ENCODE assay signal across 8 cellular contexts in genomic region chr16:15948532-15949209, GRCh38. TPM values are rescaled to one million over a fixed set of nuclear protein-coding genes. Genes with fewer than 3 reads are reported as not detected.
DNase-seq lines count a peak whose midpoint lies in the region; ATAC-seq, FAIRE-seq and TF ChIP-seq lines count a peak whose summit lies in the region.

No MANE protein-coding gene starts in this region.

- H3K4me1 ChIP-seq in DND-41 (ENCODE audit: insufficient read depth, low read length) (peaks cover 43% of the 10 kb centered on the region), GM23338 (ENCODE audit: insufficient read depth) (peaks cover 19% of the 10 kb centered on the region; the same call in 1 of the 2 replicates), right cardiac atrium (ENCODE audit: control insufficient read depth, insufficient read depth, low read length) (peaks cover 7% of the 10 kb centered on the region), smooth muscle cell (ENCODE audit: low read depth) (peaks cover 11% of the 10 kb centered on the region)

- H3K9ac ChIP-seq in DND-41 (ENCODE audit: low read depth, low read length), result peak overlapping the region; percentile 98
- peak overlapping the region; percentile 63 for H3K9ac ChIP-seq in SU-DHL-6 (ENCODE audit: low read length)
- peak overlapping the region; percentile 58 for H3K9ac ChIP-seq in smooth muscle cell (ENCODE audit: low read depth)

- peak overlapping the region; percentile 85; the same call in 1 of the 2 replicates for H3K27ac Mint-ChIP-seq in GM23338

- H2AFZ ChIP-seq in DND-41 (ENCODE audit: low read depth, low read length) (peak overlapping the region; percentile 99), GM23338 (peak overlapping the region; percentile 86), SU-DHL-6 (ENCODE audit: low read depth, low read length, severe bottlenecking) (peak overlapping the region; percentile 92), smooth muscle cell (ENCODE audit: low read depth) (peak overlapping the region; percentile 99)

- H3K36me3 ChIP-seq in DND-41 (ENCODE audit: insufficient read depth, low read length) (0 out of 2 replicates have a peak, but pooled peaks cover 3% of the 10 kb centered on the region), GM23338 (ENCODE audit: insufficient read depth) (no peaks in the 10 kb centered on the region), SU-DHL-6 (ENCODE audit: low read length) (no peaks in the 10 kb centered on the region), smooth muscle cell (ENCODE audit: low read depth) (no peaks in the 10 kb centered on the region)

- 0 out of 2 replicates have a peak, but pooled peaks cover 3% of the 10 kb centered on the region for H3F3A ChIP-seq in GM23338 (replicated peaks; ENCODE audit: low read depth)
- H3F3A ChIP-seq in SU-DHL-6 (ENCODE audit: insufficient read depth), result no peaks in the 10 kb centered on the region; the same call in 1 of the 2 replicates
- H3F3A ChIP-seq in smooth muscle cell (ENCODE audit: low read depth), result no peaks in the 10 kb centered on the region

- H3K9me2 ChIP-seq in GM23338 (ENCODE audit: insufficient read depth), result no peaks in the 10 kb centered on the region
- no peaks in the 10 kb centered on the region for H3K9me2 ChIP-seq in SU-DHL-6 (replicated peaks; ENCODE audit: insufficient read depth, low read length)

- 70% methylated on average over 18 of the region's 18 CpGs for WGBS in right cardiac atrium
- 85% methylated on average over 18 of the region's 18 CpGs for WGBS in smooth muscle cell (ENCODE audit: low lambda C conversion rate)

- H3K4me2 ChIP-seq in DND-41 (ENCODE audit: insufficient read depth, low read length) (peak overlapping the region; percentile 84), GM23338 (peak overlapping the region; percentile 74), SU-DHL-6 (ENCODE audit: low read depth, low read length, poor library complexity, severe bottlenecking) (peak overlapping the region; percentile 74), smooth muscle cell (peak overlapping the region; percentile 99)

- H3K9me3 Mint-ChIP-seq in GM23338, result no peaks in the 10 kb centered on the region

- H3K4me1 Mint-ChIP-seq in GM23338, result peaks cover 20% of the 10 kb centered on the region

- peaks cover 9% of the 10 kb centered on the region for H3K27me3 Mint-ChIP-seq in GM23338 (ENCODE audit: insufficient read depth, low read depth, poor library complexity)

- H3K27ac ChIP-seq in DND-41 (ENCODE audit: low read length), result peak overlapping the region; percentile 69
- no peak overlapping the region for H3K27ac ChIP-seq in GM23338 (ENCODE audit: low read depth)
- H3K27ac ChIP-seq in SU-DHL-6 (ENCODE audit: low read depth, low read length), result peak overlapping the region; percentile 41
- peak overlapping the region; percentile 76 for H3K27ac ChIP-seq in right cardiac atrium (ENCODE audit: low read length)
- H3K27ac ChIP-seq in smooth muscle cell (ENCODE audit: low read depth), result no peak overlapping the region

- peaks cover 6% of the 10 kb centered on the region; the same call in 1 of the 3 replicates for H3K36me3 Mint-ChIP-seq in GM23338 (ENCODE audit: low read depth)

- H3K4me3 ChIP-seq in DND-41 (ENCODE audit: low read depth in 1 of 2, low read length in 2 of 2) (peak overlapping the region; percentile 71 to 83), GM23338 (peak overlapping the region; percentile 55), SU-DHL-6 (ENCODE audit: insufficient read depth, low read length, poor library complexity, severe bottlenecking) (peak overlapping the region; percentile 70), right cardiac atrium (ENCODE audit: low read length) (peak overlapping the region; percentile 99), smooth muscle cell (peak overlapping the region; percentile 74)

- TF ChIP-seq CTCF in DND-41 (IDR thresholded peaks at IDR 0.05; ENCODE audit: borderline replicate concordance, extremely low read depth, low read length, poor library complexity, severe bottlenecking), result no peak
- no peak for TF ChIP-seq CTCF in GM23338 (conservative IDR thresholded peaks at IDR 0.05; ENCODE audit: low read depth in 2 of 2)
- no peak for TF ChIP-seq CTCF in SU-DHL-6 (IDR thresholded peaks at IDR 0.05; ENCODE audit: insufficient read depth, low read length, poor library complexity, severe bottlenecking)
- no peak for TF ChIP-seq CTCF in smooth muscle cell (IDR thresholded peaks at IDR 0.05; ENCODE audit: borderline replicate concordance, insufficient read depth, poor library complexity, severe bottlenecking)

- peaks cover 42% of the 10 kb centered on the region for H3K79me2 ChIP-seq in DND-41 (ENCODE audit: insufficient read depth, low read length)
- H3K79me2 ChIP-seq in GM23338 (replicated peaks; ENCODE audit: insufficient read depth), result peaks cover 39% of the 10 kb centered on the region
- H3K79me2 ChIP-seq in SU-DHL-6 (ENCODE audit: insufficient read depth, low read length), result peaks cover 40% of the 10 kb centered on the region
- H3K79me2 ChIP-seq in smooth muscle cell (ENCODE audit: low read depth), result peaks cover 27% of the 10 kb centered on the region

- H3K4me3 Mint-ChIP-seq in GM23338, result peak overlapping the region; percentile 82

- no peak for DNase-seq in DND-41
- no peak for DNase-seq in GM23338 (ENCODE audit: low spot score)
- DNase-seq in right cardiac atrium, result no peak
- no peak for DNase-seq in smooth muscle cell (lab: John Stamatoyannopoulos, UW; ENCODE audit: unreplicated experiment)
- no peak for DNase-seq in cerebellum (ENCODE audit: low spot score)
- no peak for DNase-seq in HTR-8/SVneo (ENCODE audit: insufficient read length, low spot score)

- H3K9me3 ChIP-seq in DND-41 (ENCODE audit: insufficient read depth, low read length, severe bottlenecking) (no peaks in the 10 kb centered on the region), SU-DHL-6 (ENCODE audit: insufficient read depth, low read length) (no peaks in the 10 kb centered on the region), right cardiac atrium (ENCODE audit: control insufficient read depth, low read length) (no peaks in the 10 kb centered on the region), smooth muscle cell (replicated peaks; ENCODE audit: low read depth) (no peaks in the 10 kb centered on the region)

- H3K27me3 ChIP-seq in DND-41 (ENCODE audit: insufficient read depth, low read length, poor library complexity), result no peaks in the 10 kb centered on the region
- H3K27me3 ChIP-seq in GM23338 (ENCODE audit: insufficient read depth), result no peaks in the 10 kb centered on the region
- H3K27me3 ChIP-seq in SU-DHL-6 (ENCODE audit: low read length), result no peaks in the 10 kb centered on the region
- H3K27me3 ChIP-seq in right cardiac atrium (ENCODE audit: control insufficient read depth, insufficient read depth), result no peaks in the 10 kb centered on the region
- H3K27me3 ChIP-seq in smooth muscle cell (ENCODE audit: low read depth), result no peaks in the 10 kb centered on the region

- FAIRE-seq in HTR-8/SVneo (lab: Jason Lieb, UNC), result no peak

- intact Hi-C loops in right cardiac atrium (cut with DNase I), result loop anchor here in 1 of 4 donors (10.0 kb wide), 1 partner anchor 46 kb away; no protein-coding TSS in a partner anchor

- H4K20me1 ChIP-seq in DND-41 (ENCODE audit: insufficient read depth, low read length), result peaks cover 13% of the 10 kb centered on the region; the same call in 1 of the 2 replicates
- peaks cover 14% of the 10 kb centered on the region for H4K20me1 ChIP-seq in GM23338 (replicated peaks; ENCODE audit: insufficient read depth)
- H4K20me1 ChIP-seq in SU-DHL-6 (ENCODE audit: low read depth, low read length), result no peaks in the 10 kb centered on the region; the same call in 1 of the 2 replicates
- peaks cover 33% of the 10 kb centered on the region for H4K20me1 ChIP-seq in smooth muscle cell (ENCODE audit: low read depth)

- ATAC-seq in DND-41 (ENCODE audit: insufficient read depth, low read depth) (no peak), GM23338 (no peak), right cardiac atrium (no peak), HG03378 (IDR thresholded peaks at IDR 0.05; ENCODE audit: unreplicated experiment) (no peak)

TF ChIP-seq in GM23338, 12 proteins besides CTCF, POLR2A, EP300 and RAD21:
- TF ChIP-seq STAT1 (IDR thresholded peaks at IDR 0.05; ENCODE audit: unreplicated experiment), result no peak

RNA-seq across cellular contexts. Expression of gene ABCC1, which starts 0.7 kb away (rescaled TPM):
- total RNA-seq in GM23338 (2014; rRNA removed; shearing (Covaris generic)), result 46.6 and 48.2 TPM in 2 replicates
- polyA plus RNA-seq in GM23338 (2016; fragmentation: Nextera tagmentation; extraction: Ambion mirVana) (11.0 and 12.6 TPM in 2 replicates), right cardiac atrium (9.7 TPM), smooth muscle cell (8.8 and 10.2 TPM in 2 replicates)
- total RNA-seq in right cardiac atrium (10 to 100 TPM; 17.4 to 30.9 (median 26.0) TPM), smooth muscle cell (9.9 and 22.7 TPM in 2 replicates), cerebellum (12.5 TPM)

Comparison
In these comparisons a context has a peak if more than half of its experiments do, and no peak if none do; other contexts are left out.
1. H3K27ac ChIP-seq: peak in DND-41 (single experiment), SU-DHL-6 (single experiment) and right cardiac atrium (single experiment); none in GM23338 (single experiment) and smooth muscle cell (single experiment).
2. Peak in every context shown above with its lines, with median percentiles within 50 percentile points of each other: H2AFZ ChIP-seq, H3K4me2 ChIP-seq, H3K4me3 ChIP-seq and H3K9ac ChIP-seq.